In genomic region chr2:234290671-234291070, GRCh38 we compare ENCODE assay signal across 9 cellular contexts.
DNase-seq lines count a peak whose midpoint lies in the region; ATAC-seq and TF ChIP-seq lines count a peak whose summit lies in the region.
"Had no signal": no experiment of that assay in that cellular context is flagged by ENCODE, and none has a peak within 500 bp of the region (broad histone marks: within the 10 kb centered on the region; RNA-seq: fewer than 3 reads in every experiment).

No MANE protein-coding gene starts in this region.

- intact Hi-C loops in CD8-positive, alpha-beta T cell (cut with DNase I, micrococcal nuclease): loop anchor here (1.0 to 5.0 kb wide), 10 partner anchors 11 to 1683 kb away; partner anchors contain the start of gene ARL4C (in 1 of the 2)
- intact Hi-C loops in OCI-LY7 (cut with micrococcal nuclease; ENCODE audit: unreplicated experiment): no loop called here
- intact Hi-C loops in activated naive CD4-positive, alpha-beta T cell treated with anti-CD3 and anti-CD28 coated beads for 36 hours (cut with micrococcal nuclease): loop anchor here (1.0 to 10.0 kb wide), 8 partner anchors 11 to 1206 kb away; partner anchors contain the start of gene HJURP

- H3F3A ChIP-seq in smooth muscle cell (ENCODE audit: low read depth): peaks cover 5% of the 10 kb centered on the region

- CTCF ChIA-PET in CD8-positive, alpha-beta T cell (lab: Charles Lee): interaction anchor here (0.6 to 5.0 kb wide), 14 partner anchors 8 to 310 kb away, joined by 3 to 32 read pairs (median 6); partner anchors contain the start of gene ARL4C
- CTCF ChIA-PET in OCI-LY7 (lab: Charles Lee; ENCODE audit: unreplicated experiment): interaction anchor here (1.0 to 1.6 kb wide), 5 partner anchors 154 to 255 kb away, joined by 3 to 8 read pairs (median 4); partner anchors contain the start of gene ARL4C
- CTCF ChIA-PET in activated naive CD4-positive, alpha-beta T cell treated with anti-CD3 and anti-CD28 coated beads for 36 hours (lab: Charles Lee): interaction anchor here (1.0 to 3.4 kb wide), 10 partner anchors 10 to 210 kb away, joined by 3 to 27 read pairs (median 10); partner anchors contain the start of gene ARL4C

- BruUV-seq in OCI-LY7 (replicated peaks; lab: Mats Ljungman, UMichigan): no TSS peak

- DNase-seq in CD8-positive, alpha-beta T cell: peak; percentile 71 to 93 (median 81)
- DNase-seq in OCI-LY7 (ENCODE audit: low spot score) (peak; percentile 64), osteoblast (ENCODE audit: insufficient read length, low spot score, missing footprints) (no peak), middle frontal gyrus (ENCODE audit: extremely low spot score, low spot score) (no peak), smooth muscle cell (lab: John Stamatoyannopoulos, UW; ENCODE audit: unreplicated experiment) (no peak), SW480 (ENCODE audit: low spot score) (no peak)
- DNase-seq in activated naive CD4-positive, alpha-beta T cell treated with anti-CD3 and anti-CD28 coated beads for 36 hours: peak; percentile 92

- peak overlapping the region; percentile 4 for H3K4me3 ChIP-seq in CD8-positive, alpha-beta T cell (ENCODE audit: low read depth, low read length)
- no peak overlapping the region for H3K4me3 ChIP-seq in OCI-LY7 (ENCODE audit: low read depth, low read length, poor library complexity, severe bottlenecking)
- no peak overlapping the region for H3K4me3 ChIP-seq in osteoblast (ENCODE audit: insufficient read depth, low read length)
- H3K4me3 ChIP-seq in smooth muscle cell: no peak overlapping the region
- H3K4me3 ChIP-seq: cardiac muscle cell had no signal

- no peaks in the 10 kb centered on the region for H3K27me3 Mint-ChIP-seq in CD8-positive, alpha-beta T cell (ENCODE audit: low read depth)
- H3K27me3 Mint-ChIP-seq in activated naive CD4-positive, alpha-beta T cell treated with anti-CD3 and anti-CD28 coated beads for 36 hours (ENCODE audit: low read depth): no peaks in the 10 kb centered on the region

- H2AFZ ChIP-seq in OCI-LY7 (ENCODE audit: low read length): peak overlapping the region; percentile 91; the same call in 1 of the 2 replicates
- H2AFZ ChIP-seq in osteoblast (ENCODE audit: low read length): no peak overlapping the region
- H2AFZ ChIP-seq in smooth muscle cell (ENCODE audit: low read depth): no peak overlapping the region

- 66% methylated on average over 10 of the region's 10 CpGs for WGBS in smooth muscle cell (ENCODE audit: low lambda C conversion rate)

- peak overlapping the region; percentile 54 for H3K4me3 Mint-ChIP-seq in CD8-positive, alpha-beta T cell
- peak overlapping the region; percentile 22 for H3K4me3 Mint-ChIP-seq in activated naive CD4-positive, alpha-beta T cell treated with anti-CD3 and anti-CD28 coated beads for 36 hours

- H3K27ac ChIP-seq in CD8-positive, alpha-beta T cell (ENCODE audit: low read depth, low read length): peak overlapping the region; percentile 94
- peak overlapping the region; percentile 97 for H3K27ac ChIP-seq in OCI-LY7 (ENCODE audit: low read depth, low read length, poor library complexity, severe bottlenecking)
- peak overlapping the region; percentile 54 for H3K27ac ChIP-seq in osteoblast (ENCODE audit: low read depth, low read length)
- H3K27ac ChIP-seq in smooth muscle cell (ENCODE audit: low read depth): no peak overlapping the region
- H3K27ac ChIP-seq: cardiac muscle cell had no signal

- H3K4me2 ChIP-seq in OCI-LY7 (ENCODE audit: low read length) (peak overlapping the region; percentile 72), osteoblast (ENCODE audit: insufficient read depth, low read length) (no peak overlapping the region), smooth muscle cell (no peak overlapping the region)

- H3K36me3 ChIP-seq in CD8-positive, alpha-beta T cell (ENCODE audit: insufficient read depth, low read length): no peaks in the 10 kb centered on the region
- no peaks in the 10 kb centered on the region for H3K36me3 ChIP-seq in OCI-LY7 (ENCODE audit: insufficient read depth, low read length)
- H3K36me3 ChIP-seq in osteoblast (ENCODE audit: insufficient read depth, low read length): no peaks in the 10 kb centered on the region
- H3K36me3 ChIP-seq in smooth muscle cell (ENCODE audit: low read depth): no peaks in the 10 kb centered on the region
- H3K36me3 ChIP-seq: cardiac muscle cell had no signal

- TF ChIP-seq CTCF in CD8-positive, alpha-beta T cell (IDR thresholded peaks at IDR 0.05): no peak
- TF ChIP-seq CTCF in OCI-LY7 (conservative IDR thresholded peaks at IDR 0.05; ENCODE audit: low read length): no peak
- TF ChIP-seq CTCF in osteoblast (IDR thresholded peaks at IDR 0.05; ENCODE audit: extremely low read depth, low read depth, low read length): no peak
- TF ChIP-seq CTCF in smooth muscle cell (IDR thresholded peaks at IDR 0.05; ENCODE audit: borderline replicate concordance, insufficient read depth, poor library complexity, severe bottlenecking): no peak

- no peaks in the 10 kb centered on the region for H3K9me2 ChIP-seq in OCI-LY7 (ENCODE audit: insufficient read depth, low read length)

- peaks cover 77% of the 10 kb centered on the region for H3K4me1 Mint-ChIP-seq in CD8-positive, alpha-beta T cell (ENCODE audit: low read depth)
- H3K4me1 Mint-ChIP-seq in activated naive CD4-positive, alpha-beta T cell treated with anti-CD3 and anti-CD28 coated beads for 36 hours (ENCODE audit: low read depth): peaks cover 78% of the 10 kb centered on the region

- H3K9ac ChIP-seq in smooth muscle cell (ENCODE audit: low read depth): no peak overlapping the region

- H3K79me2 ChIP-seq in OCI-LY7 (ENCODE audit: insufficient read depth, low read depth, low read length): no peaks in the 10 kb centered on the region
- H3K79me2 ChIP-seq in osteoblast (ENCODE audit: insufficient read depth, low read length): no peaks in the 10 kb centered on the region
- no peaks in the 10 kb centered on the region for H3K79me2 ChIP-seq in smooth muscle cell (ENCODE audit: low read depth)

- POLR2A ChIA-PET in CD8-positive, alpha-beta T cell (lab: Charles Lee): interaction anchor here (1.0 to 5.0 kb wide), 11 partner anchors 14 to 210 kb away, joined by 3 to 62 read pairs (median 10); partner anchors contain the start of gene ARL4C
- POLR2A ChIA-PET in OCI-LY7 (lab: Charles Lee): interaction anchor here (0.8 to 6.2 kb wide), 8 partner anchors 33 to 206 kb away, joined by 3 to 60 read pairs (median 4); partner anchors contain the start of gene ARL4C

- peak overlapping the region; percentile 98 for H3K27ac Mint-ChIP-seq in CD8-positive, alpha-beta T cell
- peak overlapping the region; percentile 96 for H3K27ac Mint-ChIP-seq in activated naive CD4-positive, alpha-beta T cell treated with anti-CD3 and anti-CD28 coated beads for 36 hours

- H3K4me1 ChIP-seq in CD8-positive, alpha-beta T cell (ENCODE audit: insufficient read depth, low read length): peaks cover 71% of the 10 kb centered on the region
- H3K4me1 ChIP-seq in OCI-LY7 (ENCODE audit: insufficient read depth, low read length, poor library complexity, severe bottlenecking): peaks cover 72% of the 10 kb centered on the region
- peaks cover 44% of the 10 kb centered on the region for H3K4me1 ChIP-seq in osteoblast (ENCODE audit: insufficient read depth, low read length)
- peaks cover 4% of the 10 kb centered on the region for H3K4me1 ChIP-seq in smooth muscle cell (ENCODE audit: low read depth)

- H4K20me1 ChIP-seq in OCI-LY7 (ENCODE audit: insufficient read depth, low read length) (no peaks in the 10 kb centered on the region), osteoblast (ENCODE audit: insufficient read depth, low read length) (no peaks in the 10 kb centered on the region), smooth muscle cell (ENCODE audit: low read depth) (no peaks in the 10 kb centered on the region)

- peaks cover 4% of the 10 kb centered on the region for H3K9me3 Mint-ChIP-seq in CD8-positive, alpha-beta T cell
- no peaks in the 10 kb centered on the region for H3K9me3 Mint-ChIP-seq in activated naive CD4-positive, alpha-beta T cell treated with anti-CD3 and anti-CD28 coated beads for 36 hours

- no peaks in the 10 kb centered on the region for H3K36me3 Mint-ChIP-seq in CD8-positive, alpha-beta T cell
- no peaks in the 10 kb centered on the region for H3K36me3 Mint-ChIP-seq in activated naive CD4-positive, alpha-beta T cell treated with anti-CD3 and anti-CD28 coated beads for 36 hours (ENCODE audit: low read depth)

- peak; percentile 66 for ATAC-seq in CD8-positive, alpha-beta T cell
- ATAC-seq in GM21825 (IDR thresholded peaks at IDR 0.05; ENCODE audit: unreplicated experiment): peak; percentile 62

- no peaks in the 10 kb centered on the region for H3K9me3 ChIP-seq in CD8-positive, alpha-beta T cell (ENCODE audit: low read length)
- H3K9me3 ChIP-seq in OCI-LY7 (ENCODE audit: low read length) (no peaks in the 10 kb centered on the region), osteoblast (ENCODE audit: low read depth, low read length) (no peaks in the 10 kb centered on the region), smooth muscle cell (replicated peaks; ENCODE audit: low read depth) (no peaks in the 10 kb centered on the region)

- no peaks in the 10 kb centered on the region for H3K27me3 ChIP-seq in CD8-positive, alpha-beta T cell (ENCODE audit: insufficient read depth, low read length)
- H3K27me3 ChIP-seq in osteoblast (ENCODE audit: insufficient read depth, low read length) (no peaks in the 10 kb centered on the region), smooth muscle cell (ENCODE audit: low read depth) (no peaks in the 10 kb centered on the region)
- H3K27me3 ChIP-seq: cardiac muscle cell had no signal

Comparison
In these comparisons a context has a peak if more than half of its experiments do, and no peak if none do; other contexts are left out.
1. DNase-seq: peak in CD8-positive, alpha-beta T cell (7 of 7), OCI-LY7 (single experiment) and activated naive CD4-positive, alpha-beta T cell treated with anti-CD3 and anti-CD28 coated beads for 36 hours (single experiment); none in osteoblast (single experiment), middle frontal gyrus (single experiment), smooth muscle cell (single experiment) and SW480 (single experiment).